26 cellular contexts compared by ENCODE assay signal in the genomic region with DNA sequence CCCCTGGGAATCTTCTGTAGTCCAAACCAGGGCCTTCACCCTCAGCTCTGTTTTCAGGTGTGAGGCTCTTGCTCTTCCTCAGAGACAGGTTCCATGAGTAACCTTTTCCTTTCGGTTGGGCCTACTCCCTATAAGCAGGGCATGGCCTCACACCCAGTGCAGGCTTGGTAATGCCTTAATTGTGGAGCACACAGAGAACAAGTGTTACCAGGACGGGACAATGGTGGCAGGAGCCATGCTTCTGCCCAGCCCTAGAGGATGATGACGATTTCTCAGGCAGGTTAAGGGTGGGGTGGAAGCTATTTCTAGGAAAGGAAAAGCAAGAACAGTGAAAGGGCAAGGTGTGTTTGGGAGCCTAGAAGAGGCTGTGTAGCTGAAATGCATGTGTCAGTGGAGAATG. TPM values are rescaled to one million over a fixed set of nuclear protein-coding genes. Genes with fewer than 3 reads are reported as not detected.
DNase-seq lines count a peak whose midpoint lies in the region; ATAC-seq and TF ChIP-seq lines count a peak whose summit lies in the region.
"Had no signal": no experiment of that assay in that cellular context is flagged by ENCODE, and none has a peak within 500 bp of the region (broad histone marks: within the 10 kb centered on the region; RNA-seq: fewer than 3 reads in every experiment).

No MANE protein-coding gene starts in this region.

- no peaks in the 10 kb centered on the region for H4K20me1 ChIP-seq in PC-9 (ENCODE audit: insufficient read depth)
- H4K20me1 ChIP-seq: BLaER1 had no signal

- ATAC-seq in mucosa of descending colon, result peak; percentile 15
- ATAC-seq: GM12878, HepG2 had no signal

- H3K9me2 ChIP-seq in PC-9 (ENCODE audit: insufficient read depth), result no peaks in the 10 kb centered on the region

- H3K4me3 Mint-ChIP-seq in type B pancreatic cell, result no peak overlapping the region
- H3K4me3 Mint-ChIP-seq in activated T-cell treated with anti-CD3 and anti-CD28 coated beads, Interleukin-2, amount 50 U/mL, for 24 hours, result no peak overlapping the region
- H3K4me3 Mint-ChIP-seq: CD4-positive, alpha-beta T cell had no signal

- H3K36me3 ChIP-seq in PC-9 (ENCODE audit: low read depth), result no peaks in the 10 kb centered on the region
- no peaks in the 10 kb centered on the region for H3K36me3 ChIP-seq in mucosa of descending colon (ENCODE audit: low read depth)
- H3K36me3 ChIP-seq: BLaER1, HAP-1, SJSA1 had no signal

- H3K27ac Mint-ChIP-seq in type B pancreatic cell, result peak overlapping the region; percentile 18
- no peak overlapping the region for H3K27ac Mint-ChIP-seq in activated T-cell treated with anti-CD3 and anti-CD28 coated beads, Interleukin-2, amount 50 U/mL, for 24 hours
- H3K27ac Mint-ChIP-seq: CD4-positive, alpha-beta T cell had no signal

- H3K9me3 Mint-ChIP-seq in type B pancreatic cell, result no peaks in the 10 kb centered on the region
- no peaks in the 10 kb centered on the region for H3K9me3 Mint-ChIP-seq in activated T-cell treated with anti-CD3 and anti-CD28 coated beads, Interleukin-2, amount 50 U/mL, for 24 hours
- H3K9me3 Mint-ChIP-seq: CD4-positive, alpha-beta T cell had no signal

- H3K9me3 ChIP-seq in PC-9 (ENCODE audit: insufficient read depth, low read depth) (no peaks in the 10 kb centered on the region), mucosa of descending colon (no peaks in the 10 kb centered on the region)
- H3K9me3 ChIP-seq: BLaER1, HAP-1, SJSA1 had no signal

- H3K79me2 ChIP-seq in PC-9 (ENCODE audit: low read depth), result no peaks in the 10 kb centered on the region

- H3K4me1 Mint-ChIP-seq in type B pancreatic cell (ENCODE audit: unreplicated experiment), result peaks cover 9% of the 10 kb centered on the region
- peaks cover 3% of the 10 kb centered on the region for H3K4me1 Mint-ChIP-seq in activated T-cell treated with anti-CD3 and anti-CD28 coated beads, Interleukin-2, amount 50 U/mL, for 24 hours (ENCODE audit: low read depth)

- no peak overlapping the region for H3K4me2 ChIP-seq in PC-9
- H3K4me2 ChIP-seq: BLaER1 had no signal

- no peaks in the 10 kb centered on the region for H3K27me3 ChIP-seq in PC-9 (ENCODE audit: insufficient read depth, low read depth)
- H3K27me3 ChIP-seq: BLaER1, SJSA1 had no signal

- POLR2A ChIA-PET in PC-9 (lab: Charles Lee; ENCODE audit: unreplicated experiment), result no interaction called here

- TF ChIP-seq CTCF in PC-9 (conservative IDR thresholded peaks at IDR 0.05), result no peak
- no peak for TF ChIP-seq CTCF in epithelial cell of esophagus (IDR thresholded peaks at IDR 0.05; ENCODE audit: insufficient read depth, low read depth, low read length, missing control alignments)
- TF ChIP-seq CTCF in mucosa of descending colon (IDR thresholded peaks at IDR 0.05), result no peak
- TF ChIP-seq CTCF in type B pancreatic cell (conservative IDR thresholded peaks at IDR 0.05), result no peak

- no peaks in the 10 kb centered on the region for H3K36me3 Mint-ChIP-seq in type B pancreatic cell
- H3K36me3 Mint-ChIP-seq in activated T-cell treated with anti-CD3 and anti-CD28 coated beads, Interleukin-2, amount 50 U/mL, for 24 hours (ENCODE audit: low read depth), result no peaks in the 10 kb centered on the region

- H3K27ac ChIP-seq in PC-9, result no peak overlapping the region
- H3K27ac ChIP-seq: BLaER1, GM23248, HL-60, SJSA1 had no signal

- 0 out of 2 replicates have a peak overlapping the region, but pooled peaks have one; percentile 43 for H2AFZ ChIP-seq in PC-9
- H2AFZ ChIP-seq: GM23248 had no signal

- DNase-seq in PC-9 (no peak), epithelial cell of esophagus (ENCODE audit: low read depth) (peak; percentile 57), mucosa of descending colon (no peak), type B pancreatic cell (ENCODE audit: extremely low spot score, unreplicated experiment) (no peak), mucosa of gallbladder (ENCODE audit: low spot score) (no peak)
- DNase-seq in activated T-cell treated with anti-CD3 and anti-CD28 coated beads, Interleukin-2, amount 50 U/mL, for 24 hours, result no peak
- no peak for DNase-seq in stimulated activated CD4-positive, alpha-beta T cell treated with anti-CD3 and anti-CD28 coated beads, Interleukin-4, amount 100 ng/mL, for 24 hours
- DNase-seq: CD4-positive, alpha-beta T cell; COR-L47; DMS 273 treated with DMSO at 0.1 percent for 48 hours; DMS79 treated with DMSO at 0.1 percent for 48 hours; GM23248; KG1; NCI-H1105 treated with DMSO at 0.1 percent for 48 hours; NCI-H2029 treated with DMSO at 0.1 percent for 48 hours; NCI-H2171; NCI-H345; NCI-H524; NCI-H82 had no signal

- no peaks in the 10 kb centered on the region for H3F3A ChIP-seq in PC-9 (ENCODE audit: insufficient read depth, low read depth)

- H3K4me1 ChIP-seq in PC-9 (replicated peaks; ENCODE audit: insufficient read depth) (no peaks in the 10 kb centered on the region), mucosa of descending colon (ENCODE audit: low read depth) (no peaks in the 10 kb centered on the region)
- H3K4me1 ChIP-seq: BLaER1, HAP-1, SJSA1 had no signal

- CTCF ChIA-PET in PC-9 (lab: Charles Lee), result interaction anchor here (0.7 kb wide), 1 partner anchor 58 kb away, joined by 4 read pairs; no protein-coding TSS in a partner anchor

- no TSS peak for BruUV-seq in PC-9 (replicated peaks; lab: Mats Ljungman, UMichigan)

- intact Hi-C loops in PC-9 (cut with micrococcal nuclease; ENCODE audit: unreplicated experiment) (no loop called here), mucosa of descending colon (cut with DNase I, micrococcal nuclease) (loop anchor here in 1 of 2 donors (10.0 kb wide), 1 partner anchor 55 kb away; no protein-coding TSS in a partner anchor)

- peaks cover 4% of the 10 kb centered on the region for H3K27me3 Mint-ChIP-seq in type B pancreatic cell
- peaks cover 12% of the 10 kb centered on the region for H3K27me3 Mint-ChIP-seq in activated T-cell treated with anti-CD3 and anti-CD28 coated beads, Interleukin-2, amount 50 U/mL, for 24 hours

- no peak overlapping the region for H3K4me3 ChIP-seq in PC-9
- H3K4me3 ChIP-seq in epithelial cell of esophagus (ENCODE audit: low read length), result no peak overlapping the region
- H3K4me3 ChIP-seq in mucosa of descending colon, result no peak overlapping the region
- H3K4me3 ChIP-seq: BLaER1, GM12878, GM23248, HAP-1, SJSA1 had no signal

RNA-seq across cellular contexts. Expression of gene SERPINB12, which starts 22.1 kb away (rescaled TPM):
- total RNA-seq in PC-9 (2021), result not detected in 2 replicates
- not detected for total RNA-seq in mucosa of descending colon
- 15.5 and 22.3 TPM in 2 replicates for total RNA-seq in type B pancreatic cell (ENCODE audit: low replicate concordance)
- not detected for total RNA-seq in mucosa of gallbladder
- total RNA-seq: CD4-positive, alpha-beta T cell; GM12878; GM23248; HepG2; HT-29; SJSA1 had no signal

RNA-seq across cellular contexts. Expression of gene SERPINB5, which starts 43.3 kb away (rescaled TPM):
- total RNA-seq in PC-9 (2021) (25.5 and 26.2 TPM in 2 replicates), mucosa of descending colon (1 to 10 TPM in 2 of 3 donors, under 1 TPM in 1; 0.63 to 2.6 (median 2.3) TPM), type B pancreatic cell (ENCODE audit: low replicate concordance) (1.4 and 7.5 TPM in 2 replicates), mucosa of gallbladder (0.14 TPM)
- total RNA-seq: CD4-positive, alpha-beta T cell; GM12878; GM23248; HepG2; SJSA1 had no signal

Comparison
In these comparisons a context has a peak if more than half of its experiments do, and no peak if none do; other contexts are left out.
1. RNA of gene SERPINB12, which starts 22.1 kb away (total RNA-seq): 15.5 to 22.3 TPM in type B pancreatic cell; not detected in PC-9, not detected in mucosa of descending colon and not detected in mucosa of gallbladder (single experiment); every median in the first group is over 10 times any median in the second.